ENCODE assay signal across 2 cellular contexts in genomic region chr5:95957804-95958203, GRCh38.
TF ChIP-seq lines count a peak whose summit lies in the region.

No MANE protein-coding gene starts in this region.

TF ChIP-seq in A549, 52 proteins besides CTCF, POLR2A, EP300 and RAD21:
- TF ChIP-seq RCOR1 (IDR thresholded peaks at IDR 0.05; ENCODE audit: low read depth, low read length) (no peak), ELK1 (IDR thresholded peaks at IDR 0.05; ENCODE audit: low read depth, low read length) (no peak), RARB (CRISPR knock-in tag; IDR thresholded peaks at IDR 0.05) (no peak), RFX5 (IDR thresholded peaks at IDR 0.05) (no peak), KDM1A (IDR thresholded peaks at IDR 0.05; ENCODE audit: low read depth) (no peak), RNF2 (IDR thresholded peaks at IDR 0.05; ENCODE audit: borderline replicate concordance, low read depth) (no peak), NPAS2 (CRISPR knock-in tag; IDR thresholded peaks at IDR 0.05; ENCODE audit: borderline replicate concordance) (no peak), EHMT2 (IDR thresholded peaks at IDR 0.05; ENCODE audit: low read depth) (no peak), FOSL2 (IDR thresholded peaks at IDR 0.05) (no peak), FOSL2 (CRISPR knock-in tag; IDR thresholded peaks at IDR 0.05) (no peak), ZC3H11A (IDR thresholded peaks at IDR 0.05) (no peak), TFCP2L1 (CRISPR knock-in tag; IDR thresholded peaks at IDR 0.05) (no peak), ZNF302 (CRISPR knock-in tag; IDR thresholded peaks at IDR 0.05) (no peak), HOXB5 (CRISPR knock-in tag; IDR thresholded peaks at IDR 0.05) (no peak), ESRRA (IDR thresholded peaks at IDR 0.05; ENCODE audit: borderline replicate concordance, low read length) (no peak), HEYL (CRISPR knock-in tag; IDR thresholded peaks at IDR 0.05) (no peak), CHD4 (IDR thresholded peaks at IDR 0.05; ENCODE audit: borderline replicate concordance) (no peak), MAFK (IDR thresholded peaks at IDR 0.05; ENCODE audit: partially characterized antibody) (no peak), HOXB13 (CRISPR knock-in tag; IDR thresholded peaks at IDR 0.05; ENCODE audit: low read depth) (no peak), MAZ (IDR thresholded peaks at IDR 0.05; ENCODE audit: borderline replicate concordance, low read depth, low read length) (no peak)

TF ChIP-seq in K562, 482 proteins besides CTCF, POLR2A, EP300 and RAD21 (continues in another document):
- TF ChIP-seq NCOA1 (IDR thresholded peaks at IDR 0.05; ENCODE audit: low read depth): no peak
- no peak for TF ChIP-seq GTF2B (IDR thresholded peaks at IDR 0.05; ENCODE audit: extremely low read depth, insufficient read length)
- no peak for TF ChIP-seq PTRF (tag; IDR thresholded peaks at IDR 0.05)
- TF ChIP-seq, protein P1, sequence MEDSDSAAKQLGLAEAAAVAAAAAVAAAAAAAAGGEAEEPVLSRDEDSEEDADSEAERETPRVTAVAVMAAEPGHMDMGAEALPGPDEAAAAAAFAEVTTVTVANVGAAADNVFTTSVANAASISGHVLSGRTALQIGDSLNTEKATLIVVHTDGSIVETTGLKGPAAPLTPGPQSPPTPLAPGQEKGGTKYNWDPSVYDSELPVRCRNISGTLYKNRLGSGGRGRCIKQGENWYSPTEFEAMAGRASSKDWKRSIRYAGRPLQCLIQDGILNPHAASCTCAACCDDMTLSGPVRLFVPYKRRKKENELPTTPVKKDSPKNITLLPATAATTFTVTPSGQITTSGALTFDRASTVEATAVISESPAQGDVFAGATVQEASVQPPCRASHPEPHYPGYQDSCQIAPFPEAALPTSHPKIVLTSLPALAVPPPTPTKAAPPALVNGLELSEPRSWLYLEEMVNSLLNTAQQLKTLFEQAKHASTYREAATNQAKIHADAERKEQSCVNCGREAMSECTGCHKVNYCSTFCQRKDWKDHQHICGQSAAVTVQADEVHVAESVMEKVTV (CRISPR knock-in tag; IDR thresholded peaks at IDR 0.05): no peak
- TF ChIP-seq FIP1L1 (IDR thresholded peaks at IDR 0.05; ENCODE audit: low read depth, low read length, poor library complexity, severe bottlenecking): no peak
- TF ChIP-seq, protein P2, sequence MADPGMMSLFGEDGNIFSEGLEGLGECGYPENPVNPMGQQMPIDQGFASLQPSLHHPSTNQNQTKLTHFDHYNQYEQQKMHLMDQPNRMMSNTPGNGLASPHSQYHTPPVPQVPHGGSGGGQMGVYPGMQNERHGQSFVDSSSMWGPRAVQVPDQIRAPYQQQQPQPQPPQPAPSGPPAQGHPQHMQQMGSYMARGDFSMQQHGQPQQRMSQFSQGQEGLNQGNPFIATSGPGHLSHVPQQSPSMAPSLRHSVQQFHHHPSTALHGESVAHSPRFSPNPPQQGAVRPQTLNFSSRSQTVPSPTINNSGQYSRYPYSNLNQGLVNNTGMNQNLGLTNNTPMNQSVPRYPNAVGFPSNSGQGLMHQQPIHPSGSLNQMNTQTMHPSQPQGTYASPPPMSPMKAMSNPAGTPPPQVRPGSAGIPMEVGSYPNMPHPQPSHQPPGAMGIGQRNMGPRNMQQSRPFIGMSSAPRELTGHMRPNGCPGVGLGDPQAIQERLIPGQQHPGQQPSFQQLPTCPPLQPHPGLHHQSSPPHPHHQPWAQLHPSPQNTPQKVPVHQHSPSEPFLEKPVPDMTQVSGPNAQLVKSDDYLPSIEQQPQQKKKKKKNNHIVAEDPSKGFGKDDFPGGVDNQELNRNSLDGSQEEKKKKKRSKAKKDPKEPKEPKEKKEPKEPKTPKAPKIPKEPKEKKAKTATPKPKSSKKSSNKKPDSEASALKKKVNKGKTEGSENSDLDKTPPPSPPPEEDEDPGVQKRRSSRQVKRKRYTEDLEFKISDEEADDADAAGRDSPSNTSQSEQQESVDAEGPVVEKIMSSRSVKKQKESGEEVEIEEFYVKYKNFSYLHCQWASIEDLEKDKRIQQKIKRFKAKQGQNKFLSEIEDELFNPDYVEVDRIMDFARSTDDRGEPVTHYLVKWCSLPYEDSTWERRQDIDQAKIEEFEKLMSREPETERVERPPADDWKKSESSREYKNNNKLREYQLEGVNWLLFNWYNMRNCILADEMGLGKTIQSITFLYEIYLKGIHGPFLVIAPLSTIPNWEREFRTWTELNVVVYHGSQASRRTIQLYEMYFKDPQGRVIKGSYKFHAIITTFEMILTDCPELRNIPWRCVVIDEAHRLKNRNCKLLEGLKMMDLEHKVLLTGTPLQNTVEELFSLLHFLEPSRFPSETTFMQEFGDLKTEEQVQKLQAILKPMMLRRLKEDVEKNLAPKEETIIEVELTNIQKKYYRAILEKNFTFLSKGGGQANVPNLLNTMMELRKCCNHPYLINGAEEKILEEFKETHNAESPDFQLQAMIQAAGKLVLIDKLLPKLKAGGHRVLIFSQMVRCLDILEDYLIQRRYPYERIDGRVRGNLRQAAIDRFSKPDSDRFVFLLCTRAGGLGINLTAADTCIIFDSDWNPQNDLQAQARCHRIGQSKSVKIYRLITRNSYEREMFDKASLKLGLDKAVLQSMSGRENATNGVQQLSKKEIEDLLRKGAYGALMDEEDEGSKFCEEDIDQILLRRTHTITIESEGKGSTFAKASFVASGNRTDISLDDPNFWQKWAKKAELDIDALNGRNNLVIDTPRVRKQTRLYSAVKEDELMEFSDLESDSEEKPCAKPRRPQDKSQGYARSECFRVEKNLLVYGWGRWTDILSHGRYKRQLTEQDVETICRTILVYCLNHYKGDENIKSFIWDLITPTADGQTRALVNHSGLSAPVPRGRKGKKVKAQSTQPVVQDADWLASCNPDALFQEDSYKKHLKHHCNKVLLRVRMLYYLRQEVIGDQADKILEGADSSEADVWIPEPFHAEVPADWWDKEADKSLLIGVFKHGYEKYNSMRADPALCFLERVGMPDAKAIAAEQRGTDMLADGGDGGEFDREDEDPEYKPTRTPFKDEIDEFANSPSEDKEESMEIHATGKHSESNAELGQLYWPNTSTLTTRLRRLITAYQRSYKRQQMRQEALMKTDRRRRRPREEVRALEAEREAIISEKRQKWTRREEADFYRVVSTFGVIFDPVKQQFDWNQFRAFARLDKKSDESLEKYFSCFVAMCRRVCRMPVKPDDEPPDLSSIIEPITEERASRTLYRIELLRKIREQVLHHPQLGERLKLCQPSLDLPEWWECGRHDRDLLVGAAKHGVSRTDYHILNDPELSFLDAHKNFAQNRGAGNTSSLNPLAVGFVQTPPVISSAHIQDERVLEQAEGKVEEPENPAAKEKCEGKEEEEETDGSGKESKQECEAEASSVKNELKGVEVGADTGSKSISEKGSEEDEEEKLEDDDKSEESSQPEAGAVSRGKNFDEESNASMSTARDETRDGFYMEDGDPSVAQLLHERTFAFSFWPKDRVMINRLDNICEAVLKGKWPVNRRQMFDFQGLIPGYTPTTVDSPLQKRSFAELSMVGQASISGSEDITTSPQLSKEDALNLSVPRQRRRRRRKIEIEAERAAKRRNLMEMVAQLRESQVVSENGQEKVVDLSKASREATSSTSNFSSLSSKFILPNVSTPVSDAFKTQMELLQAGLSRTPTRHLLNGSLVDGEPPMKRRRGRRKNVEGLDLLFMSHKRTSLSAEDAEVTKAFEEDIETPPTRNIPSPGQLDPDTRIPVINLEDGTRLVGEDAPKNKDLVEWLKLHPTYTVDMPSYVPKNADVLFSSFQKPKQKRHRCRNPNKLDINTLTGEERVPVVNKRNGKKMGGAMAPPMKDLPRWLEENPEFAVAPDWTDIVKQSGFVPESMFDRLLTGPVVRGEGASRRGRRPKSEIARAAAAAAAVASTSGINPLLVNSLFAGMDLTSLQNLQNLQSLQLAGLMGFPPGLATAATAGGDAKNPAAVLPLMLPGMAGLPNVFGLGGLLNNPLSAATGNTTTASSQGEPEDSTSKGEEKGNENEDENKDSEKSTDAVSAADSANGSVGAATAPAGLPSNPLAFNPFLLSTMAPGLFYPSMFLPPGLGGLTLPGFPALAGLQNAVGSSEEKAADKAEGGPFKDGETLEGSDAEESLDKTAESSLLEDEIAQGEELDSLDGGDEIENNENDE (IDR thresholded peaks at IDR 0.05; ENCODE audit: low read depth, low read length): no peak
- TF ChIP-seq, protein P3, sequence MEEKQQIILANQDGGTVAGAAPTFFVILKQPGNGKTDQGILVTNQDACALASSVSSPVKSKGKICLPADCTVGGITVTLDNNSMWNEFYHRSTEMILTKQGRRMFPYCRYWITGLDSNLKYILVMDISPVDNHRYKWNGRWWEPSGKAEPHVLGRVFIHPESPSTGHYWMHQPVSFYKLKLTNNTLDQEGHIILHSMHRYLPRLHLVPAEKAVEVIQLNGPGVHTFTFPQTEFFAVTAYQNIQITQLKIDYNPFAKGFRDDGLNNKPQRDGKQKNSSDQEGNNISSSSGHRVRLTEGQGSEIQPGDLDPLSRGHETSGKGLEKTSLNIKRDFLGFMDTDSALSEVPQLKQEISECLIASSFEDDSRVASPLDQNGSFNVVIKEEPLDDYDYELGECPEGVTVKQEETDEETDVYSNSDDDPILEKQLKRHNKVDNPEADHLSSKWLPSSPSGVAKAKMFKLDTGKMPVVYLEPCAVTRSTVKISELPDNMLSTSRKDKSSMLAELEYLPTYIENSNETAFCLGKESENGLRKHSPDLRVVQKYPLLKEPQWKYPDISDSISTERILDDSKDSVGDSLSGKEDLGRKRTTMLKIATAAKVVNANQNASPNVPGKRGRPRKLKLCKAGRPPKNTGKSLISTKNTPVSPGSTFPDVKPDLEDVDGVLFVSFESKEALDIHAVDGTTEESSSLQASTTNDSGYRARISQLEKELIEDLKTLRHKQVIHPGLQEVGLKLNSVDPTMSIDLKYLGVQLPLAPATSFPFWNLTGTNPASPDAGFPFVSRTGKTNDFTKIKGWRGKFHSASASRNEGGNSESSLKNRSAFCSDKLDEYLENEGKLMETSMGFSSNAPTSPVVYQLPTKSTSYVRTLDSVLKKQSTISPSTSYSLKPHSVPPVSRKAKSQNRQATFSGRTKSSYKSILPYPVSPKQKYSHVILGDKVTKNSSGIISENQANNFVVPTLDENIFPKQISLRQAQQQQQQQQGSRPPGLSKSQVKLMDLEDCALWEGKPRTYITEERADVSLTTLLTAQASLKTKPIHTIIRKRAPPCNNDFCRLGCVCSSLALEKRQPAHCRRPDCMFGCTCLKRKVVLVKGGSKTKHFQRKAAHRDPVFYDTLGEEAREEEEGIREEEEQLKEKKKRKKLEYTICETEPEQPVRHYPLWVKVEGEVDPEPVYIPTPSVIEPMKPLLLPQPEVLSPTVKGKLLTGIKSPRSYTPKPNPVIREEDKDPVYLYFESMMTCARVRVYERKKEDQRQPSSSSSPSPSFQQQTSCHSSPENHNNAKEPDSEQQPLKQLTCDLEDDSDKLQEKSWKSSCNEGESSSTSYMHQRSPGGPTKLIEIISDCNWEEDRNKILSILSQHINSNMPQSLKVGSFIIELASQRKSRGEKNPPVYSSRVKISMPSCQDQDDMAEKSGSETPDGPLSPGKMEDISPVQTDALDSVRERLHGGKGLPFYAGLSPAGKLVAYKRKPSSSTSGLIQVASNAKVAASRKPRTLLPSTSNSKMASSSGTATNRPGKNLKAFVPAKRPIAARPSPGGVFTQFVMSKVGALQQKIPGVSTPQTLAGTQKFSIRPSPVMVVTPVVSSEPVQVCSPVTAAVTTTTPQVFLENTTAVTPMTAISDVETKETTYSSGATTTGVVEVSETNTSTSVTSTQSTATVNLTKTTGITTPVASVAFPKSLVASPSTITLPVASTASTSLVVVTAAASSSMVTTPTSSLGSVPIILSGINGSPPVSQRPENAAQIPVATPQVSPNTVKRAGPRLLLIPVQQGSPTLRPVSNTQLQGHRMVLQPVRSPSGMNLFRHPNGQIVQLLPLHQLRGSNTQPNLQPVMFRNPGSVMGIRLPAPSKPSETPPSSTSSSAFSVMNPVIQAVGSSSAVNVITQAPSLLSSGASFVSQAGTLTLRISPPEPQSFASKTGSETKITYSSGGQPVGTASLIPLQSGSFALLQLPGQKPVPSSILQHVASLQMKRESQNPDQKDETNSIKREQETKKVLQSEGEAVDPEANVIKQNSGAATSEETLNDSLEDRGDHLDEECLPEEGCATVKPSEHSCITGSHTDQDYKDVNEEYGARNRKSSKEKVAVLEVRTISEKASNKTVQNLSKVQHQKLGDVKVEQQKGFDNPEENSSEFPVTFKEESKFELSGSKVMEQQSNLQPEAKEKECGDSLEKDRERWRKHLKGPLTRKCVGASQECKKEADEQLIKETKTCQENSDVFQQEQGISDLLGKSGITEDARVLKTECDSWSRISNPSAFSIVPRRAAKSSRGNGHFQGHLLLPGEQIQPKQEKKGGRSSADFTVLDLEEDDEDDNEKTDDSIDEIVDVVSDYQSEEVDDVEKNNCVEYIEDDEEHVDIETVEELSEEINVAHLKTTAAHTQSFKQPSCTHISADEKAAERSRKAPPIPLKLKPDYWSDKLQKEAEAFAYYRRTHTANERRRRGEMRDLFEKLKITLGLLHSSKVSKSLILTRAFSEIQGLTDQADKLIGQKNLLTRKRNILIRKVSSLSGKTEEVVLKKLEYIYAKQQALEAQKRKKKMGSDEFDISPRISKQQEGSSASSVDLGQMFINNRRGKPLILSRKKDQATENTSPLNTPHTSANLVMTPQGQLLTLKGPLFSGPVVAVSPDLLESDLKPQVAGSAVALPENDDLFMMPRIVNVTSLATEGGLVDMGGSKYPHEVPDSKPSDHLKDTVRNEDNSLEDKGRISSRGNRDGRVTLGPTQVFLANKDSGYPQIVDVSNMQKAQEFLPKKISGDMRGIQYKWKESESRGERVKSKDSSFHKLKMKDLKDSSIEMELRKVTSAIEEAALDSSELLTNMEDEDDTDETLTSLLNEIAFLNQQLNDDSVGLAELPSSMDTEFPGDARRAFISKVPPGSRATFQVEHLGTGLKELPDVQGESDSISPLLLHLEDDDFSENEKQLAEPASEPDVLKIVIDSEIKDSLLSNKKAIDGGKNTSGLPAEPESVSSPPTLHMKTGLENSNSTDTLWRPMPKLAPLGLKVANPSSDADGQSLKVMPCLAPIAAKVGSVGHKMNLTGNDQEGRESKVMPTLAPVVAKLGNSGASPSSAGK (IDR thresholded peaks at IDR 0.05): no peak
- no peak for TF ChIP-seq ERF (CRISPR knock-in tag; IDR thresholded peaks at IDR 0.05)
- TF ChIP-seq GTF2A2 (tag; IDR thresholded peaks at IDR 0.05): no peak
- no peak for TF ChIP-seq MBD2 (IDR thresholded peaks at IDR 0.05; ENCODE audit: borderline replicate concordance, low read depth)
- TF ChIP-seq ADNP (tag; IDR thresholded peaks at IDR 0.05): no peak
- TF ChIP-seq NFIC (IDR thresholded peaks at IDR 0.05): no peak
- TF ChIP-seq CTCFL (IDR thresholded peaks at IDR 0.05; ENCODE audit: borderline replicate concordance, insufficient read depth, low read depth, low read length, poor library complexity, severe bottlenecking): no peak
